16 cellular contexts compared by ENCODE assay signal in the genomic region with DNA sequence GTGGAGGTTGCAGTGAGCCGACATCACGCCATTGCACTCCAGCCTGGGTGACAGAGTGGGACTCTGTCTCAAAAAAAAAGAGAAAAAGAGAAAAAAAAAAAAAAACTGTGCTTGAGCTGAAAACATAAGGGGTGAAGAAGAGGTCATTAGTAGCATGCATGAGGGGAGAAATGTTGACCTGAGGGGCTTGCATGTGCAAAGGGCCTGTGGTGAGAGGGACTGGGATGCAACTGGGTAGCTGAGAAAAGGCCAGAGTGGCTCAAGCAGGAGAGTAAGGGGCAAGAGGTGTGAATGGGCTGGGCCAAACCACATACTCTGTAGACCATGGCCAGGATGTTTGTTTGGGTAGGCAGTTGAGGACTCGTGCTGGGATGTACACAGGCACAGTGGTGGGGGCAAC. TPM values are rescaled to one million over a fixed set of nuclear protein-coding genes. Genes with fewer than 3 reads are reported as not detected.
DNase-seq lines count a peak whose midpoint lies in the region; ATAC-seq and TF ChIP-seq lines count a peak whose summit lies in the region.
"Had no signal": no experiment of that assay in that cellular context is flagged by ENCODE, and none has a peak within 500 bp of the region (broad histone marks: within the 10 kb centered on the region; RNA-seq: fewer than 3 reads in every experiment).

No MANE protein-coding gene starts in this region.

- CTCF ChIA-PET in activated CD4-positive, alpha-beta T cell treated with anti-CD3 and anti-CD28 coated beads, Interleukin-2, amount 10 ng/mL, durations not matched to agents 7 days and 5 days (lab: Charles Lee): interaction anchor here (1.1 to 1.9 kb wide), 3 partner anchors 16 to 33 kb away, joined by 3 to 4 read pairs (median 3); no protein-coding TSS in a partner anchor
- CTCF ChIA-PET in HEK293 (lab: Yijun Ruan, JAX): interaction anchor here (1.6 kb wide), 2 partner anchors 32 to 39 kb away, joined by 3 to 6 read pairs; a partner anchor contains a TSS

- no peak overlapping the region for H3K4me3 ChIP-seq in HEK293 (ENCODE audit: low read depth, low read length)
- H3K4me3 ChIP-seq: HAP-1 had no signal

- H3K27ac Mint-ChIP-seq in activated CD4-positive, alpha-beta T cell treated with anti-CD3 and anti-CD28 coated beads, Interleukin-2, amount 10 ng/mL, durations not matched to agents 7 days and 5 days: peak overlapping the region; percentile 73
- peak overlapping the region; percentile 10 to 33 for H3K27ac Mint-ChIP-seq in natural killer cell treated with Interleukin-12 subunit alpha and Interleukin-12 subunit beta and Interleukin-15 and Interleukin-18, amount 100 ng/mL, for 72 hours

- POLR2A ChIA-PET in activated CD4-positive, alpha-beta T cell treated with anti-CD3 and anti-CD28 coated beads, Interleukin-2, amount 10 ng/mL, durations not matched to agents 7 days and 5 days (lab: Charles Lee): no interaction called here
- POLR2A ChIA-PET in HEK293 (lab: Yijun Ruan, JAX): interaction anchor here (0.7 kb wide), 1 partner anchor 26 kb away, joined by 3 read pairs; no protein-coding TSS in a partner anchor

- H3K36me3 Mint-ChIP-seq in activated CD4-positive, alpha-beta T cell treated with anti-CD3 and anti-CD28 coated beads, Interleukin-2, amount 10 ng/mL, durations not matched to agents 7 days and 5 days (ENCODE audit: low read depth): peaks cover 5% of the 10 kb centered on the region
- H3K36me3 Mint-ChIP-seq in natural killer cell treated with Interleukin-12 subunit alpha and Interleukin-12 subunit beta and Interleukin-15 and Interleukin-18, amount 100 ng/mL, for 72 hours: no peaks in the 10 kb centered on the region

- TF ChIP-seq CTCF in HEK293 (tag by site-specific recombination; IDR thresholded peaks at IDR 0.05): no peak

- ATAC-seq in natural killer cell treated with Interleukin-12 subunit alpha and Interleukin-12 subunit beta and Interleukin-15 and Interleukin-18, amount 100 ng/mL, for 72 hours: no peak
- no peak for ATAC-seq in GM19455 (IDR thresholded peaks at IDR 0.05; ENCODE audit: unreplicated experiment)
- ATAC-seq: PC-3 had no signal

- peaks cover 3% of the 10 kb centered on the region for H3K9me3 Mint-ChIP-seq in activated CD4-positive, alpha-beta T cell treated with anti-CD3 and anti-CD28 coated beads, Interleukin-2, amount 10 ng/mL, durations not matched to agents 7 days and 5 days
- no peaks in the 10 kb centered on the region for H3K9me3 Mint-ChIP-seq in natural killer cell treated with Interleukin-12 subunit alpha and Interleukin-12 subunit beta and Interleukin-15 and Interleukin-18, amount 100 ng/mL, for 72 hours

- no peaks in the 10 kb centered on the region for H3K9me3 ChIP-seq in HEK293 (ENCODE audit: control insufficient read depth, insufficient read depth, low read depth, low read length)
- H3K9me3 ChIP-seq: Caco-2, HAP-1 had no signal

- no peak for DNase-seq in activated CD4-positive, alpha-beta T cell treated with anti-CD3 and anti-CD28 coated beads, Interleukin-2, amount 10 ng/mL, durations not matched to agents 7 days and 5 days
- no peak for DNase-seq in activated CD4-positive, alpha-beta T cell treated with anti-CD3 and anti-CD28 coated beads, Interleukin-2, amount 50 U/mL, for 48 hours
- DNase-seq in natural killer cell treated with Interleukin-12 subunit alpha and Interleukin-12 subunit beta and Interleukin-15 and Interleukin-18, amount 100 ng/mL, for 72 hours (ENCODE audit: low spot score): no peak
- no peak for DNase-seq in HT-29 (ENCODE audit: low spot score)
- no peak for DNase-seq in AG20443 (ENCODE audit: low spot score)
- DNase-seq: 8988T, Caco-2, MV-4-11, NCI-H1694, NCI-H526 treated with DMSO at 0.1 percent for 48 hours, PC-3 had no signal

- no peaks in the 10 kb centered on the region for H3K4me1 ChIP-seq in HEK293 (ENCODE audit: control insufficient read depth, insufficient read depth, low read length)
- H3K4me1 ChIP-seq: HAP-1 had no signal

- H3K27me3 Mint-ChIP-seq in activated CD4-positive, alpha-beta T cell treated with anti-CD3 and anti-CD28 coated beads, Interleukin-2, amount 10 ng/mL, durations not matched to agents 7 days and 5 days: peaks cover 15% of the 10 kb centered on the region
- H3K27me3 Mint-ChIP-seq in natural killer cell treated with Interleukin-12 subunit alpha and Interleukin-12 subunit beta and Interleukin-15 and Interleukin-18, amount 100 ng/mL, for 72 hours: no peaks in the 10 kb centered on the region

- H3K27ac ChIP-seq in HEK293 (ENCODE audit: extremely low read depth, low read depth, low read length): no peak overlapping the region
- peak overlapping the region; percentile 92 for H3K27ac ChIP-seq in cingulate gyrus (ENCODE audit: low read depth, low read length)
- H3K27ac ChIP-seq: C4-2B had no signal

- H3K4me3 Mint-ChIP-seq in activated CD4-positive, alpha-beta T cell treated with anti-CD3 and anti-CD28 coated beads, Interleukin-2, amount 10 ng/mL, durations not matched to agents 7 days and 5 days: peak overlapping the region; percentile 15
- no peak overlapping the region for H3K4me3 Mint-ChIP-seq in natural killer cell treated with Interleukin-12 subunit alpha and Interleukin-12 subunit beta and Interleukin-15 and Interleukin-18, amount 100 ng/mL, for 72 hours

- H3K4me1 Mint-ChIP-seq in activated CD4-positive, alpha-beta T cell treated with anti-CD3 and anti-CD28 coated beads, Interleukin-2, amount 10 ng/mL, durations not matched to agents 7 days and 5 days: peaks cover 38% of the 10 kb centered on the region
- peaks cover 19 to 20% of the 10 kb centered on the region in 2 donors for H3K4me1 Mint-ChIP-seq in natural killer cell treated with Interleukin-12 subunit alpha and Interleukin-12 subunit beta and Interleukin-15 and Interleukin-18, amount 100 ng/mL, for 72 hours (ENCODE audit: low read depth in 2 of 2)

- H3K36me3 ChIP-seq in HEK293 (ENCODE audit: control insufficient read depth in 2 of 2, insufficient read depth in 1 of 2, low read length in 2 of 2): no peaks in the 10 kb centered on the region
- H3K36me3 ChIP-seq: HAP-1 had no signal

TF ChIP-seq in HEK293, 187 proteins besides CTCF, POLR2A, EP300 and RAD21:
- TF ChIP-seq ZNF623 (tag by site-specific recombination; IDR thresholded peaks at IDR 0.05) (peak; percentile 93), ZNF214 (tag by site-specific recombination; IDR thresholded peaks at IDR 0.05; ENCODE audit: borderline replicate concordance) (no peak)
TF ChIP-seq in HEK293: peak in this region for 1.

RNA-seq across cellular contexts. Expression of a gene that starts 3.4 kb away (rescaled TPM):
- under 1 TPM; 0.69 to 0.79 TPM for total RNA-seq in activated CD4-positive, alpha-beta T cell treated with anti-CD3 and anti-CD28 coated beads, Interleukin-2, amount 10 ng/mL, durations not matched to agents 7 days and 5 days
- under 1 TPM in 1 of 2 donors, not detected in 1; 0.29 TPM for total RNA-seq in natural killer cell treated with Interleukin-12 subunit alpha and Interleukin-12 subunit beta and Interleukin-15 and Interleukin-18, amount 100 ng/mL, for 72 hours
- 2.4 and 2.5 TPM in 2 replicates for total RNA-seq in HT-29 (2014; rRNA removed; shearing (Covaris generic))
- total RNA-seq: Caco-2, PC-3 had no signal

RNA-seq across cellular contexts. Expression of a gene that starts 32.3 kb away (rescaled TPM):
- not detected for total RNA-seq in activated CD4-positive, alpha-beta T cell treated with anti-CD3 and anti-CD28 coated beads, Interleukin-2, amount 10 ng/mL, durations not matched to agents 7 days and 5 days
- total RNA-seq in natural killer cell treated with Interleukin-12 subunit alpha and Interleukin-12 subunit beta and Interleukin-15 and Interleukin-18, amount 100 ng/mL, for 72 hours: not detected
- total RNA-seq in HT-29 (2014; rRNA removed; shearing (Covaris generic)): 0.10 and 0.44 TPM in 2 replicates
- total RNA-seq: Caco-2, PC-3 had no signal

RNA-seq across cellular contexts. Expression of a gene that starts 37.9 kb away (rescaled TPM):
- not detected for total RNA-seq in activated CD4-positive, alpha-beta T cell treated with anti-CD3 and anti-CD28 coated beads, Interleukin-2, amount 10 ng/mL, durations not matched to agents 7 days and 5 days
- not detected for total RNA-seq in natural killer cell treated with Interleukin-12 subunit alpha and Interleukin-12 subunit beta and Interleukin-15 and Interleukin-18, amount 100 ng/mL, for 72 hours
- 0.15 and 1.3 TPM in 2 replicates for total RNA-seq in HT-29 (2014; rRNA removed; shearing (Covaris generic))
- total RNA-seq: Caco-2, PC-3 had no signal

RNA-seq across cellular contexts. Expression of a gene that starts 55.3 kb away (rescaled TPM):
- total RNA-seq in activated CD4-positive, alpha-beta T cell treated with anti-CD3 and anti-CD28 coated beads, Interleukin-2, amount 10 ng/mL, durations not matched to agents 7 days and 5 days: 1 to 10 TPM; 1.2 to 1.3 TPM
- total RNA-seq in natural killer cell treated with Interleukin-12 subunit alpha and Interleukin-12 subunit beta and Interleukin-15 and Interleukin-18, amount 100 ng/mL, for 72 hours: not detected
- total RNA-seq in HT-29 (2014; rRNA removed; shearing (Covaris generic)): not detected in 2 replicates
- total RNA-seq: Caco-2, PC-3 had no signal
